ENCODE assay signal across 8 cellular contexts in the genomic region with DNA sequence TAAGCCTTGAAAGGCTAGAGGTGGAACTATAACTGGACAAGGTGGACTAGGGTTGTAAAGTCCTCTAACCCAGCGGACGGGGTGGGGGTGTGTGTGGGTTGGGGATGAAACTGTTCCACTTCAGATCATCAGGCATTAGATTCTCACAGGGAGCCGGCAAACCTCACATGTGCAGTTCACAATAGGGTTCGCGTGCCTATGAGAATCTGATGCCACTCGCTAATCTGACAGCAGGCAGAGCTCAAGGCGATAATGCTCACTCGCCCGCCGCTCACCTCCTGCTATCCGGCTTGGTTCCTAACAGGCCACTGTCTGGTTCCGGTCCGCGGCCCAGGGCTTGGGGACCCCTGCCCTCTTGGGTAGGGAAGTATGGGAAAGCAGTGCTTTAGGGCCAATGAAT. TPM values are rescaled to one million over a fixed set of nuclear protein-coding genes. Genes with fewer than 3 reads are reported as not detected.
DNase-seq lines count a peak whose midpoint lies in the region; ATAC-seq and TF ChIP-seq lines count a peak whose summit lies in the region.

No MANE protein-coding gene starts in this region.

- H3K36me3 ChIP-seq in RWPE2 (ENCODE audit: low read depth) (peaks cover 61% of the 10 kb centered on the region), mucosa of descending colon (ENCODE audit: low read depth) (no peaks in the 10 kb centered on the region), upper lobe of right lung (peaks cover 28% of the 10 kb centered on the region)

- peak overlapping the region; percentile 62 for H3K27ac ChIP-seq in RWPE2 (ENCODE audit: poor library complexity, severe bottlenecking)
- H3K27ac ChIP-seq in upper lobe of right lung: peak overlapping the region; percentile 83

- TF ChIP-seq CTCF in RWPE2 (IDR thresholded peaks at IDR 0.05; ENCODE audit: poor library complexity, severe bottlenecking) (no peak), cardiac fibroblast (IDR thresholded peaks at IDR 0.05; ENCODE audit: low read depth, low read length) (no peak), mucosa of descending colon (IDR thresholded peaks at IDR 0.05) (no peak), upper lobe of right lung (IDR thresholded peaks at IDR 0.05) (no peak)

- intact Hi-C loops in mucosa of descending colon (cut with DNase I, micrococcal nuclease): loop anchor here in 1 of 2 donors (10.0 kb wide), 1 partner anchor 252 kb away; no protein-coding TSS in a partner anchor
- intact Hi-C loops in upper lobe of right lung (cut with DNase I): no loop called here

- H3K9me3 ChIP-seq in RWPE2 (ENCODE audit: severe bottlenecking) (no peaks in the 10 kb centered on the region), mucosa of descending colon (no peaks in the 10 kb centered on the region), upper lobe of right lung (no peaks in the 10 kb centered on the region)

- DNase-seq in NCI-H748 (lab: John Stamatoyannopoulos, UW; ENCODE audit: unreplicated experiment) (peak; percentile 7), NCI-H748 treated with DMSO at 0.1 percent for 48 hours (lab: John Stamatoyannopoulos, UW) (no peak), RWPE2 (ENCODE audit: low spot score) (no peak), cardiac fibroblast (ENCODE audit: low read depth in 2 of 2) (no peak), mucosa of descending colon (peak in 2 of 3 donors; percentile 45 to 69), upper lobe of right lung (peak; percentile 61), globus pallidus (ENCODE audit: low spot score) (no peak)

- ATAC-seq in RWPE2 (ENCODE audit: low read depth): no peak
- no peak for ATAC-seq in mucosa of descending colon
- no peak for ATAC-seq in upper lobe of right lung
- ATAC-seq in HG03432 (IDR thresholded peaks at IDR 0.05; ENCODE audit: unreplicated experiment): no peak

- peak overlapping the region; percentile 78 for H3K4me3 ChIP-seq in RWPE2 (ENCODE audit: severe bottlenecking)
- peak overlapping the region; percentile 98 to 99 for H3K4me3 ChIP-seq in cardiac fibroblast (replicated peaks in 1 of 2; ENCODE audit: low read depth in 2 of 2, low read length in 2 of 2)
- no peak overlapping the region for H3K4me3 ChIP-seq in mucosa of descending colon
- peak overlapping the region; percentile 82 for H3K4me3 ChIP-seq in upper lobe of right lung

- H3K4me1 ChIP-seq in RWPE2 (ENCODE audit: insufficient read depth, poor library complexity, severe bottlenecking) (peaks cover 20% of the 10 kb centered on the region), mucosa of descending colon (ENCODE audit: low read depth) (peaks cover 21% of the 10 kb centered on the region), upper lobe of right lung (peaks cover 16% of the 10 kb centered on the region)

- H3K27me3 ChIP-seq in RWPE2 (ENCODE audit: insufficient read depth, poor library complexity, severe bottlenecking) (no peaks in the 10 kb centered on the region), upper lobe of right lung (no peaks in the 10 kb centered on the region)

RNA-seq across cellular contexts. Expression of gene ERLIN1, which starts 1.0 kb away (rescaled TPM):
- total RNA-seq in mucosa of descending colon (10 to 100 TPM; 33.4 to 57.9 (median 48.3) TPM), upper lobe of right lung (24.3 TPM)

RNA-seq across cellular contexts. Expression of gene CHUK, which starts 42.6 kb away (rescaled TPM):
- total RNA-seq in mucosa of descending colon (10 to 100 TPM; 18.2 to 21.4 (median 20.5) TPM), upper lobe of right lung (21.1 TPM)

Comparison
In these comparisons a context has a peak if more than half of its experiments do, and no peak if none do; other contexts are left out.
1. DNase-seq: peak in NCI-H748 (single experiment), mucosa of descending colon (2 of 3) and upper lobe of right lung (single experiment); none in NCI-H748 treated with DMSO at 0.1 percent for 48 hours (single experiment), RWPE2 (single experiment), cardiac fibroblast (0 of 2) and globus pallidus (single experiment).